In genomic region chr10:29757551-29758297, GRCh38 we compare ENCODE assay signal across 16 cellular contexts.
DNase-seq lines count a peak whose midpoint lies in the region; TF ChIP-seq lines count a peak whose summit lies in the region.
"Had no signal": no experiment of that assay in that cellular context is flagged by ENCODE, and none has a peak within 500 bp of the region (broad histone marks: within the 10 kb centered on the region; RNA-seq: fewer than 3 reads in every experiment).

No MANE protein-coding gene starts in this region.

- H3K27me3 Mint-ChIP-seq in Calu3 (ENCODE audit: unreplicated experiment), result no peaks in the 10 kb centered on the region

- H3K4me1 ChIP-seq in Loucy (ENCODE audit: insufficient read depth, low read length, poor library complexity, severe bottlenecking), result peaks cover 8% of the 10 kb centered on the region
- H3K4me1 ChIP-seq in mesenchymal stem cell (ENCODE audit: control insufficient read depth, insufficient read depth, low read depth, low read length), result peaks cover 10% of the 10 kb centered on the region

- H3K27ac ChIP-seq in mesenchymal stem cell (ENCODE audit: low read length, poor library complexity, severe bottlenecking), result peak overlapping the region; percentile 57
- H3K27ac ChIP-seq: KMS-11 had no signal

- H4K8ac ChIP-seq in mesenchymal stem cell (ENCODE audit: low read length), result peak overlapping the region; percentile 54

- H2BK15ac ChIP-seq in mesenchymal stem cell (ENCODE audit: low read depth, poor library complexity, severe bottlenecking), result no peak overlapping the region

- H3K79me1 ChIP-seq in mesenchymal stem cell (replicated peaks; ENCODE audit: low read length, poor library complexity, severe bottlenecking), result no peaks in the 10 kb centered on the region

- TF ChIP-seq CTCF in Calu3 (IDR thresholded peaks at IDR 0.05; ENCODE audit: unreplicated experiment), result no peak
- no peak for TF ChIP-seq CTCF in Loucy (conservative IDR thresholded peaks at IDR 0.05; ENCODE audit: low read length)
- TF ChIP-seq CTCF in choroid plexus epithelial cell (conservative IDR thresholded peaks at IDR 0.05; ENCODE audit: low read depth, low read length), result no peak

- H3K9me3 Mint-ChIP-seq in Calu3 (ENCODE audit: low read depth, unreplicated experiment), result no peaks in the 10 kb centered on the region
- H3K9me3 Mint-ChIP-seq: CD14-positive monocyte, natural killer cell had no signal

- peak overlapping the region; percentile 91 for H3K27ac Mint-ChIP-seq in Calu3 (ENCODE audit: unreplicated experiment)
- H3K27ac Mint-ChIP-seq: natural killer cell had no signal

- no peak overlapping the region for H4K91ac ChIP-seq in mesenchymal stem cell (ENCODE audit: low read length)

- 37% methylated on average over 8 of the region's 9 CpGs for WGBS in mesenchymal stem cell

- no peaks in the 10 kb centered on the region for H4K20me1 ChIP-seq in Loucy (ENCODE audit: insufficient read depth, low read length, poor library complexity, severe bottlenecking)

- H2BK5ac ChIP-seq in mesenchymal stem cell (ENCODE audit: low read depth, low read length, poor library complexity, severe bottlenecking), result peak overlapping the region; percentile 22

- CTCF ChIA-PET in Calu3 (lab: Charles Lee), result interaction anchor here (0.6 to 1.4 kb wide), 7 partner anchors 46 to 244 kb away, joined by 3 to 5 read pairs (median 4); no protein-coding TSS in a partner anchor

- peaks cover 43% of the 10 kb centered on the region for H3K4me1 Mint-ChIP-seq in Calu3 (ENCODE audit: low read depth, unreplicated experiment)
- H3K4me1 Mint-ChIP-seq: natural killer cell had no signal

- H3K4ac ChIP-seq in mesenchymal stem cell (ENCODE audit: low read depth in 1 of 2, low read length in 2 of 2), result no peak overlapping the region

- DNase-seq in Calu3, result peak; percentile 77
- peak; percentile 22 for DNase-seq in choroid plexus epithelial cell (ENCODE audit: low read depth)
- peak; percentile 55 for DNase-seq in mesenchymal stem cell
- no peak for DNase-seq in T-helper 9 cell
- DNase-seq in effector CD4-positive, alpha-beta T cell, result no peak
- no peak for DNase-seq in NCI-H2081 (lab: John Stamatoyannopoulos, UW)
- DNase-seq in ureter (ENCODE audit: low spot score), result no peak
- DNase-seq: activated T-cell treated with anti-CD3 and anti-CD28 coated beads for 4 hours; anterior cingulate cortex; GOT3; natural killer cell; NCI-H345; stimulated activated CD8-positive, alpha-beta memory T cell treated with anti-CD3 and anti-CD28 coated beads, Interleukin-4, amount 100 ng/mL, for 48 hours had no signal

- H3K23ac ChIP-seq in mesenchymal stem cell (ENCODE audit: low read length in 2 of 2), result no peak overlapping the region

- peak overlapping the region; percentile 49 for H2AK5ac ChIP-seq in mesenchymal stem cell (ENCODE audit: low read length, severe bottlenecking)

- H3K18ac ChIP-seq in mesenchymal stem cell (ENCODE audit: low read depth in 1 of 2, low read length in 2 of 2), result peak overlapping the region in 1 of 2 experiments; percentile 72

- H3K27me3 ChIP-seq in Loucy (ENCODE audit: insufficient read depth, low read length, poor library complexity, severe bottlenecking) (no peaks in the 10 kb centered on the region), mesenchymal stem cell (ENCODE audit: control insufficient read depth in 1 of 2, insufficient read depth in 1 of 2, low read length in 2 of 2) (peaks cover 0 to 2% of the 10 kb centered on the region in 2 experiments)

- H2BK12ac ChIP-seq in mesenchymal stem cell (ENCODE audit: low read length in 2 of 2), result peak overlapping the region; percentile 59 to 83

- H2AFZ ChIP-seq in Loucy (ENCODE audit: low read length) (peak overlapping the region; percentile 8; the same call in 1 of the 2 replicates), mesenchymal stem cell (ENCODE audit: low read depth, low read length) (no peak overlapping the region)

- no peak overlapping the region for H3K9ac ChIP-seq in Loucy (ENCODE audit: low read depth, low read length, poor library complexity, severe bottlenecking)
- H3K9ac ChIP-seq in mesenchymal stem cell (ENCODE audit: low read length), result no peak overlapping the region
- H3K9ac ChIP-seq: KMS-11 had no signal

- H3K9me3 ChIP-seq in Loucy (ENCODE audit: insufficient read depth, low read depth, low read length) (no peaks in the 10 kb centered on the region), mesenchymal stem cell (ENCODE audit: control insufficient read depth, low read length) (no peaks in the 10 kb centered on the region)

- H2BK120ac ChIP-seq in mesenchymal stem cell (ENCODE audit: low read depth, low read length), result peak overlapping the region; percentile 15

- H3K4me3 ChIP-seq in Loucy (ENCODE audit: low read length, poor library complexity, severe bottlenecking) (no peak overlapping the region), choroid plexus epithelial cell (ENCODE audit: low read depth, low read length) (no peak overlapping the region), mesenchymal stem cell (ENCODE audit: insufficient read depth in 1 of 2, low read depth in 1 of 2, low read length in 2 of 2) (no peak overlapping the region)

- H3F3A ChIP-seq in Loucy (ENCODE audit: low read depth), result no peaks in the 10 kb centered on the region

- H3K9me2 ChIP-seq in Loucy (replicated peaks; ENCODE audit: low read depth, low read length), result no peaks in the 10 kb centered on the region

- peaks cover 10% of the 10 kb centered on the region for H3K36me3 Mint-ChIP-seq in Calu3 (ENCODE audit: insufficient read depth, unreplicated experiment)
- H3K36me3 Mint-ChIP-seq: CD14-positive monocyte, natural killer cell had no signal

- H3K36me3 ChIP-seq in Loucy (ENCODE audit: insufficient read depth, low read length), result no peaks in the 10 kb centered on the region
- no peaks in the 10 kb centered on the region for H3K36me3 ChIP-seq in mesenchymal stem cell (ENCODE audit: control insufficient read depth in 1 of 2, insufficient read depth in 2 of 2, low read depth in 1 of 2, low read length in 2 of 2)

- peak overlapping the region; percentile 49 for H3K4me3 Mint-ChIP-seq in Calu3 (ENCODE audit: low read depth, unreplicated experiment)
- H3K4me3 Mint-ChIP-seq: CD14-positive monocyte, natural killer cell had no signal

- H3K14ac ChIP-seq in mesenchymal stem cell (ENCODE audit: low read length in 2 of 2), result no peak overlapping the region

- intact Hi-C loops in Calu3 (cut with micrococcal nuclease; ENCODE audit: unreplicated experiment), result loop anchor here (5.0 kb wide), 2 partner anchors 45 to 100 kb away; no protein-coding TSS in a partner anchor

- no TSS peak for BruUV-seq in Calu3 (replicated peaks; lab: Mats Ljungman, UMichigan)

- no peak overlapping the region for H3K4me2 ChIP-seq in Loucy (ENCODE audit: low read depth, low read length, poor library complexity, severe bottlenecking)
- no peak overlapping the region for H3K4me2 ChIP-seq in mesenchymal stem cell (ENCODE audit: low read length, poor library complexity, severe bottlenecking)
- H3K4me2 ChIP-seq: KMS-11 had no signal

- no peaks in the 10 kb centered on the region for H3K79me2 ChIP-seq in Loucy (ENCODE audit: insufficient read depth, low read length)

Comparison
In these comparisons a context has a peak if more than half of its experiments do, and no peak if none do; other contexts are left out.
1. DNase-seq: peak in Calu3 (single experiment), choroid plexus epithelial cell (single experiment) and mesenchymal stem cell (single experiment); none in T-helper 9 cell (single experiment), effector CD4-positive, alpha-beta T cell (single experiment), NCI-H2081 (0 of 2) and ureter (single experiment).